30 cellular contexts compared by ENCODE assay signal in genomic region chr21:35382696-35383095, GRCh38.
"Had no signal": no experiment of that assay in that cellular context is flagged by ENCODE, and none has a peak within 500 bp of the region (broad histone marks: within the 10 kb centered on the region; RNA-seq: fewer than 3 reads in every experiment).

No MANE protein-coding gene starts in this region.

- H3K4me2 ChIP-seq: neural progenitor cell had no signal

- ATAC-seq: activated CD8-positive, alpha-beta memory T cell treated with anti-CD3 and anti-CD28 coated beads, Interleukin-2, amount 10 ng/mL, durations not matched to agents 7 days and 5 days; activated CD8-positive, alpha-beta T cell treated with anti-CD3 and anti-CD28 coated beads, Interleukin-2, amount 10 ng/mL, durations not matched to agents 7 days and 5 days; activated T-cell treated with anti-CD3 and anti-CD28 coated beads, Interleukin-2, amount 50 U/mL, for 72 hours; foreskin keratinocyte; heart right ventricle; left lung; lower lobe of right lung; natural killer cell; psoas muscle; stimulated activated memory B cell treated with anti-CD40 and anti-IgM and Interleukin-4, amounts not matched to agents 10 μg/mL and 1 μg/mL and 100 μg/mL, for 72 hours; stimulated activated naive CD8-positive, alpha-beta T cell treated with anti-CD3 and anti-CD28 coated beads, Interleukin-15, amount 100 ng/mL, for 72 hours; T-helper 17 cell; upper lobe of right lung; WTC11 had no signal

- H3K27me3 Mint-ChIP-seq: brain; stimulated activated memory B cell treated with anti-CD40 and anti-IgM and Interleukin-4, amounts not matched to agents 10 μg/mL and 1 μg/mL and 100 μg/mL, for 72 hours; stimulated activated naive CD8-positive, alpha-beta T cell treated with anti-CD3 and anti-CD28 coated beads, Interleukin-15, amount 100 ng/mL, for 72 hours had no signal

- H3K4me3 Mint-ChIP-seq: activated CD8-positive, alpha-beta memory T cell treated with anti-CD3 and anti-CD28 coated beads, Interleukin-2, amount 10 ng/mL, durations not matched to agents 7 days and 5 days; activated CD8-positive, alpha-beta T cell treated with anti-CD3 and anti-CD28 coated beads, Interleukin-2, amount 10 ng/mL, durations not matched to agents 7 days and 5 days; activated T-cell treated with anti-CD3 and anti-CD28 coated beads, Interleukin-2, amount 50 U/mL, for 72 hours; brain; dendritic cell treated with granulocyte-macrophage colony-stimulating factor and Interleukin-4, amounts not matched to agents 40 ng/mL and 50 ng/mL, for 4 days; endodermal cell; natural killer cell; neural progenitor cell; stimulated activated memory B cell treated with anti-CD40 and anti-IgM and Interleukin-4, amounts not matched to agents 10 μg/mL and 1 μg/mL and 100 μg/mL, for 72 hours; stimulated activated naive CD8-positive, alpha-beta T cell treated with anti-CD3 and anti-CD28 coated beads, Interleukin-15, amount 100 ng/mL, for 72 hours; T-helper 17 cell; WTC11 had no signal

- H3K36me3 Mint-ChIP-seq: activated CD8-positive, alpha-beta memory T cell treated with anti-CD3 and anti-CD28 coated beads, Interleukin-2, amount 10 ng/mL, durations not matched to agents 7 days and 5 days; brain; natural killer cell; neural progenitor cell; stimulated activated memory B cell treated with anti-CD40 and anti-IgM and Interleukin-4, amounts not matched to agents 10 μg/mL and 1 μg/mL and 100 μg/mL, for 72 hours; WTC11 had no signal

- H3K9ac ChIP-seq: neural progenitor cell, parathyroid adenoma had no signal

- H3K27ac Mint-ChIP-seq: activated CD8-positive, alpha-beta memory T cell treated with anti-CD3 and anti-CD28 coated beads, Interleukin-2, amount 10 ng/mL, durations not matched to agents 7 days and 5 days; activated CD8-positive, alpha-beta T cell treated with anti-CD3 and anti-CD28 coated beads, Interleukin-2, amount 10 ng/mL, durations not matched to agents 7 days and 5 days; activated T-cell treated with anti-CD3 and anti-CD28 coated beads, Interleukin-2, amount 50 U/mL, for 72 hours; brain; dendritic cell treated with granulocyte-macrophage colony-stimulating factor and Interleukin-4, amounts not matched to agents 40 ng/mL and 50 ng/mL, for 4 days; endodermal cell; natural killer cell; neural progenitor cell; stimulated activated memory B cell treated with anti-CD40 and anti-IgM and Interleukin-4, amounts not matched to agents 10 μg/mL and 1 μg/mL and 100 μg/mL, for 72 hours; stimulated activated naive CD8-positive, alpha-beta T cell treated with anti-CD3 and anti-CD28 coated beads, Interleukin-15, amount 100 ng/mL, for 72 hours; T-helper 17 cell; WTC11 had no signal

- DNase-seq: activated CD4-positive, alpha-beta T cell treated with anti-CD3 and anti-CD28 coated beads for 1 hour; activated CD8-positive, alpha-beta memory T cell treated with anti-CD3 and anti-CD28 coated beads, Interleukin-2, amount 10 ng/mL, durations not matched to agents 7 days and 5 days; activated CD8-positive, alpha-beta T cell treated with anti-CD3 and anti-CD28 coated beads, Interleukin-2, amount 10 ng/mL, durations not matched to agents 7 days and 5 days; activated naive CD4-positive, alpha-beta T cell treated with Interleukin-2 at 50 U/mL for 16 hours; activated T-cell treated with anti-CD3 and anti-CD28 coated beads, Interleukin-2, amount 50 U/mL, for 72 hours; endodermal cell; foreskin keratinocyte; heart right ventricle; left lung; lower lobe of right lung; mesenchymal stem cell; natural killer cell; occipital lobe; psoas muscle; sigmoid colon; small intestine; stimulated activated CD4-positive, alpha-beta T cell treated with anti-CD3 and anti-CD28 coated beads, Interleukin-1b, Interleukin-23, amount 100 ng/mL, for 48 hours; stimulated activated CD4-positive, alpha-beta T cell treated with anti-CD3 and anti-CD28 coated beads, Interleukin-4, amount 100 ng/mL, for 4 hours; stimulated activated CD8-positive, alpha-beta memory T cell treated with anti-CD3 and anti-CD28 coated beads, Interleukin-4, amount 100 ng/mL, for 48 hours; stimulated activated naive CD8-positive, alpha-beta T cell treated with anti-CD3 and anti-CD28 coated beads, Interleukin-15, amount 100 ng/mL, for 72 hours; substantia nigra; T-helper 17 cell; thyroid gland; upper lobe of right lung had no signal

- H3K4me1 Mint-ChIP-seq: activated CD8-positive, alpha-beta memory T cell treated with anti-CD3 and anti-CD28 coated beads, Interleukin-2, amount 10 ng/mL, durations not matched to agents 7 days and 5 days; brain; natural killer cell; neural progenitor cell; stimulated activated memory B cell treated with anti-CD40 and anti-IgM and Interleukin-4, amounts not matched to agents 10 μg/mL and 1 μg/mL and 100 μg/mL, for 72 hours; stimulated activated naive CD8-positive, alpha-beta T cell treated with anti-CD3 and anti-CD28 coated beads, Interleukin-15, amount 100 ng/mL, for 72 hours; T-helper 17 cell had no signal

- H3K9me3 Mint-ChIP-seq: brain; dendritic cell treated with granulocyte-macrophage colony-stimulating factor and Interleukin-4, amounts not matched to agents 40 ng/mL and 50 ng/mL, for 4 days; endodermal cell; natural killer cell; neural progenitor cell; stimulated activated memory B cell treated with anti-CD40 and anti-IgM and Interleukin-4, amounts not matched to agents 10 μg/mL and 1 μg/mL and 100 μg/mL, for 72 hours; stimulated activated naive CD8-positive, alpha-beta T cell treated with anti-CD3 and anti-CD28 coated beads, Interleukin-15, amount 100 ng/mL, for 72 hours; WTC11 had no signal

- H3K27me3 ChIP-seq: foreskin keratinocyte, heart right ventricle, left lung, neural progenitor cell, sigmoid colon, thyroid gland, upper lobe of right lung had no signal

- H3K27ac ChIP-seq: foreskin keratinocyte, heart right ventricle, left lung, lower lobe of right lung, neural progenitor cell, parathyroid adenoma, psoas muscle, sigmoid colon, thyroid gland, upper lobe of right lung had no signal

- H3K36me3 ChIP-seq: heart right ventricle, left lung, lower lobe of right lung, neural progenitor cell, sigmoid colon, thyroid gland, upper lobe of right lung had no signal

- H3K4me1 ChIP-seq: heart right ventricle, left lung, lower lobe of right lung, neural progenitor cell, parathyroid adenoma, psoas muscle, sigmoid colon, thyroid gland, upper lobe of right lung had no signal

- H3K79me2 ChIP-seq: parathyroid adenoma had no signal

- H3K4me3 ChIP-seq: heart right ventricle, left lung, lower lobe of right lung, neural progenitor cell, psoas muscle, sigmoid colon, thyroid gland, upper lobe of right lung had no signal
